Comparison of ENCODE assay signal across 14 cellular contexts in genomic region chr3:27805282-27805681, GRCh38.
"Had no signal": no experiment of that assay in that cellular context is flagged by ENCODE, and none has a peak within 500 bp of the region (broad histone marks: within the 10 kb centered on the region; RNA-seq: fewer than 3 reads in every experiment).

No MANE protein-coding gene starts in this region.

- H3K36me3 Mint-ChIP-seq: naive thymus-derived CD4-positive, alpha-beta T cell had no signal

- H3K27ac Mint-ChIP-seq: dendritic cell treated with granulocyte-macrophage colony-stimulating factor and Interleukin-4, amounts not matched to agents 40 ng/mL and 50 ng/mL, for 4 days had no signal

- DNase-seq: foreskin melanocyte; heart left ventricle; hippocampal formation; left colon; left ventricle myocardium superior; naive thymus-derived CD4-positive, alpha-beta T cell; posterior cingulate gyrus; sigmoid colon; stimulated activated CD4-positive, alpha-beta T cell treated with anti-CD3 and anti-CD28 coated beads, Interleukin-12 subunit alpha, Interleukin-12 subunit beta, amount 100 ng/mL, for 4 hours; stimulated activated naive CD4-positive, alpha-beta T cell treated with Interleukin-2 at 50 U/mL for 16 hours; tibial artery; upper lobe of right lung had no signal

- H3K9me3 Mint-ChIP-seq: dendritic cell treated with granulocyte-macrophage colony-stimulating factor and Interleukin-4, amounts not matched to agents 40 ng/mL and 50 ng/mL, for 4 days; neural crest cell had no signal

- ATAC-seq: heart left ventricle; left colon; left ventricle myocardium superior; naive thymus-derived CD4-positive, alpha-beta T cell; upper lobe of right lung had no signal

- H3K4me3 Mint-ChIP-seq: dendritic cell treated with granulocyte-macrophage colony-stimulating factor and Interleukin-4, amounts not matched to agents 40 ng/mL and 50 ng/mL, for 4 days; naive thymus-derived CD4-positive, alpha-beta T cell; neural crest cell had no signal

- H3K27me3 Mint-ChIP-seq: dendritic cell treated with granulocyte-macrophage colony-stimulating factor and Interleukin-4, amounts not matched to agents 40 ng/mL and 50 ng/mL, for 4 days; naive thymus-derived CD4-positive, alpha-beta T cell had no signal
